17 cellular contexts compared by ENCODE assay signal in genomic region chr3:47772788-47773187, GRCh38. TPM values are rescaled to one million over a fixed set of nuclear protein-coding genes. Genes with fewer than 3 reads are reported as not detected.
DNase-seq lines count a peak whose midpoint lies in the region; ATAC-seq and TF ChIP-seq lines count a peak whose summit lies in the region.
"Had no signal": no experiment of that assay in that cellular context is flagged by ENCODE, and none has a peak within 500 bp of the region (broad histone marks: within the 10 kb centered on the region; RNA-seq: fewer than 3 reads in every experiment).

No MANE protein-coding gene starts in this region.

- H3K27me3 Mint-ChIP-seq in nephron progenitor cell (ENCODE audit: low read depth, poor library complexity): no peaks in the 10 kb centered on the region
- H3K27me3 Mint-ChIP-seq in activated T-cell treated with anti-CD3 and anti-CD28 coated beads, Interleukin-2, amount 50 U/mL, for 24 hours: no peaks in the 10 kb centered on the region

- H3K9me3 ChIP-seq in HEK293 (ENCODE audit: control insufficient read depth, insufficient read depth, low read depth, low read length) (no peaks in the 10 kb centered on the region), spleen (no peaks in the 10 kb centered on the region), smooth muscle cell (replicated peaks; ENCODE audit: low read depth) (no peaks in the 10 kb centered on the region)
- H3K9me3 ChIP-seq: A549, BE2C, Caco-2 had no signal

- no peak for TF ChIP-seq POLR2A in spleen (IDR thresholded peaks at IDR 0.05)

- H3K4me3 Mint-ChIP-seq in nephron progenitor cell: no peak overlapping the region
- H3K4me3 Mint-ChIP-seq in activated T-cell treated with anti-CD3 and anti-CD28 coated beads, Interleukin-2, amount 50 U/mL, for 24 hours: no peak overlapping the region
- H3K4me3 Mint-ChIP-seq: CD14-positive monocyte; CD8-positive, alpha-beta memory T cell; H9 had no signal

- intact Hi-C loops in spleen (cut with DNase I; ENCODE audit: low total_unique reads): no loop called here

- H3F3A ChIP-seq in smooth muscle cell (ENCODE audit: low read depth): no peaks in the 10 kb centered on the region

- no peak overlapping the region for H2AFZ ChIP-seq in smooth muscle cell (ENCODE audit: low read depth)

- CTCF ChIA-PET in HEK293 (lab: Yijun Ruan, JAX): interaction anchor here (0.6 kb wide), 1 partner anchor 26 kb away, joined by 4 read pairs; no protein-coding TSS in a partner anchor

- H3K4me1 Mint-ChIP-seq in nephron progenitor cell: peaks cover 16% of the 10 kb centered on the region
- peaks cover 28% of the 10 kb centered on the region for H3K4me1 Mint-ChIP-seq in activated T-cell treated with anti-CD3 and anti-CD28 coated beads, Interleukin-2, amount 50 U/mL, for 24 hours (ENCODE audit: low read depth)

- peaks cover 92% of the 10 kb centered on the region for H4K20me1 ChIP-seq in smooth muscle cell (ENCODE audit: low read depth)

- H3K9ac ChIP-seq in smooth muscle cell (ENCODE audit: low read depth): no peak overlapping the region

- H3K27me3 ChIP-seq in spleen (replicated peaks in 1 of 7): no peaks in the 10 kb centered on the region
- no peaks in the 10 kb centered on the region for H3K27me3 ChIP-seq in smooth muscle cell (ENCODE audit: low read depth)
- H3K27me3 ChIP-seq: BE2C had no signal

- H3K4me1 ChIP-seq in HEK293 (ENCODE audit: control insufficient read depth, insufficient read depth, low read length) (peaks cover 5% of the 10 kb centered on the region), spleen (peaks cover 0 to 49% (median 10%) of the 10 kb centered on the region in 6 donors), smooth muscle cell (ENCODE audit: low read depth) (no peaks in the 10 kb centered on the region)
- H3K4me1 ChIP-seq: A549, BE2C, Caco-2 had no signal

- WGBS in spleen, 5 donors: 84 to 94% (median 93%) methylated on average over 8 of the region's 8 CpGs
- 94% methylated on average over 8 of the region's 8 CpGs for WGBS in smooth muscle cell (ENCODE audit: low lambda C conversion rate)

- H3K36me3 Mint-ChIP-seq in nephron progenitor cell (ENCODE audit: low read depth): peaks cover 79% of the 10 kb centered on the region
- H3K36me3 Mint-ChIP-seq in activated T-cell treated with anti-CD3 and anti-CD28 coated beads, Interleukin-2, amount 50 U/mL, for 24 hours (ENCODE audit: low read depth): peaks cover 62% of the 10 kb centered on the region

- peak overlapping the region; percentile 59 for H3K27ac Mint-ChIP-seq in nephron progenitor cell
- H3K27ac Mint-ChIP-seq in activated T-cell treated with anti-CD3 and anti-CD28 coated beads, Interleukin-2, amount 50 U/mL, for 24 hours: no peak overlapping the region

- H3K36me3 ChIP-seq in HEK293 (ENCODE audit: control insufficient read depth in 2 of 2, insufficient read depth in 1 of 2, low read length in 2 of 2): peaks cover 13 to 24% of the 10 kb centered on the region in 2 experiments; a peak in 2 of 3 replicates
- peaks cover 3 to 57% (median 28%) of the 10 kb centered on the region in 6 donors for H3K36me3 ChIP-seq in spleen
- H3K36me3 ChIP-seq in smooth muscle cell (ENCODE audit: low read depth): peaks cover 3% of the 10 kb centered on the region

- H3K27ac ChIP-seq in HEK293 (ENCODE audit: extremely low read depth, low read depth, low read length): no peak overlapping the region
- H3K27ac ChIP-seq in VCaP: peak overlapping the region; percentile 78
- H3K27ac ChIP-seq in spleen: no peak overlapping the region
- H3K27ac ChIP-seq in smooth muscle cell (ENCODE audit: low read depth): no peak overlapping the region
- H3K27ac ChIP-seq: A549 had no signal

- peaks cover 97% of the 10 kb centered on the region for H3K79me2 ChIP-seq in smooth muscle cell (ENCODE audit: low read depth)

- TF ChIP-seq CTCF in HEK293 (tag by site-specific recombination; IDR thresholded peaks at IDR 0.05) (no peak), VCaP (conservative IDR thresholded peaks at IDR 0.05) (no peak), nephron progenitor cell (IDR thresholded peaks at IDR 0.05) (no peak), spleen (IDR thresholded peaks at IDR 0.05 in 8 of 11, conservative IDR thresholded peaks at IDR 0.05 in 3 of 11) (no peak), smooth muscle cell (IDR thresholded peaks at IDR 0.05; ENCODE audit: borderline replicate concordance, insufficient read depth, poor library complexity, severe bottlenecking) (no peak)

- no peak overlapping the region for H3K4me2 ChIP-seq in smooth muscle cell
- H3K4me2 ChIP-seq: A549 had no signal

- ATAC-seq in HG03571 (IDR thresholded peaks at IDR 0.05; ENCODE audit: unreplicated experiment): no peak
- ATAC-seq: A549 had no signal

- H3K4me3 ChIP-seq in HEK293 (ENCODE audit: low read depth, low read length) (no peak overlapping the region), spleen (no peak overlapping the region), smooth muscle cell (no peak overlapping the region)
- H3K4me3 ChIP-seq: A549 had no signal

- DNase-seq in nephron progenitor cell (no peak), spleen (peak; percentile 11), smooth muscle cell (lab: John Stamatoyannopoulos, UW; ENCODE audit: unreplicated experiment) (no peak)
- DNase-seq in activated T-cell treated with anti-CD3 and anti-CD28 coated beads, Interleukin-2, amount 50 U/mL, for 24 hours: no peak
- DNase-seq: BE2C; Caco-2; CD8-positive, alpha-beta memory T cell; DND-41; GDM1; GOT3; H9; IMR-90 had no signal

- H3K9me3 Mint-ChIP-seq in nephron progenitor cell: peaks cover 18% of the 10 kb centered on the region
- H3K9me3 Mint-ChIP-seq in activated T-cell treated with anti-CD3 and anti-CD28 coated beads, Interleukin-2, amount 50 U/mL, for 24 hours: no peaks in the 10 kb centered on the region
- H3K9me3 Mint-ChIP-seq: CD14-positive monocyte; CD8-positive, alpha-beta memory T cell; H9 had no signal

- POLR2A ChIA-PET in HEK293 (lab: Yijun Ruan, JAX): interaction anchor here (0.5 to 0.6 kb wide), 2 partner anchors 14 to 35 kb away, joined by 3 read pairs; no protein-coding TSS in a partner anchor

TF ChIP-seq in HEK293, 187 proteins besides CTCF, POLR2A, EP300 and RAD21 (continues in another document):
- 0 out of 2 replicates have a peak, but pooled peaks have one; percentile 36 for TF ChIP-seq ZBTB44 (tag by site-specific recombination; IDR thresholded peaks at IDR 0.05)
- peak; percentile 53; the same call in 1 of the 2 replicates for TF ChIP-seq FEZF1 (tag by site-specific recombination; IDR thresholded peaks at IDR 0.05)
- no peak for TF ChIP-seq ZBTB20 (tag by site-specific recombination; IDR thresholded peaks at IDR 0.05)
- peak; percentile 55 for TF ChIP-seq OSR2 (tag by site-specific recombination; IDR thresholded peaks at IDR 0.05)
- peak; percentile 32; the same call in 1 of the 2 replicates for TF ChIP-seq ZXDB (tag by site-specific recombination; IDR thresholded peaks at IDR 0.05)
- TF ChIP-seq IKZF3 (tag by site-specific recombination; IDR thresholded peaks at IDR 0.05): peak; percentile 39; the same call in 1 of the 2 replicates
- peak; percentile 42; the same call in 1 of the 2 replicates for TF ChIP-seq ZBTB6 (tag by site-specific recombination; IDR thresholded peaks at IDR 0.05)
- TF ChIP-seq ZNF362 (tag by site-specific recombination; IDR thresholded peaks at IDR 0.05): no peak

RNA-seq across cellular contexts. Expression of gene SMARCC1, which starts 8.9 kb away (rescaled TPM):
- total RNA-seq in spleen: 10 to 100 TPM; 40.4 to 82.9 (median 66.4) TPM
- 10 to 100 TPM; 10.5 to 14.9 (median 11.7) TPM for polyA plus RNA-seq in spleen
- total RNA-seq in smooth muscle cell: 40.5 and 46.2 TPM in 2 replicates
- polyA plus RNA-seq in smooth muscle cell: 45.2 and 50.3 TPM in 2 replicates

RNA-seq across cellular contexts. Expression of gene DHX30, which starts 30.1 kb away (rescaled TPM):
- total RNA-seq in spleen (10 to 100 TPM; 50.5 to 73.5 (median 65.8) TPM), smooth muscle cell (35.9 and 36.3 TPM in 2 replicates)
- polyA plus RNA-seq in spleen (10 to 100 TPM; 31.9 to 52.5 (median 44.4) TPM), smooth muscle cell (45.4 and 51.6 TPM in 2 replicates)
